1 cellular context compared by ENCODE assay signal in genomic region chr19:571127-571974, GRCh38.
TF ChIP-seq lines count a peak whose summit lies in the region.

No MANE protein-coding gene starts in this region.

TF ChIP-seq in GM23338, 12 proteins besides CTCF, POLR2A, EP300 and RAD21 (continued from another document):
- no peak for TF ChIP-seq ZNF462 (CRISPR knock-in tag; IDR thresholded peaks at IDR 0.05)
- TF ChIP-seq STAT1 (IDR thresholded peaks at IDR 0.05; ENCODE audit: unreplicated experiment): no peak
- no peak for TF ChIP-seq ZNF331 (CRISPR knock-in tag; IDR thresholded peaks at IDR 0.05; ENCODE audit: low read depth)
